Comparison of ENCODE assay signal across 9 cellular contexts in genomic region chr6:33771342-33772113, GRCh38. TPM values are rescaled to one million over a fixed set of nuclear protein-coding genes. Genes with fewer than 3 reads are reported as not detected.
DNase-seq lines count a peak whose midpoint lies in the region; ATAC-seq and TF ChIP-seq lines count a peak whose summit lies in the region.
"Had no signal": no experiment of that assay in that cellular context is flagged by ENCODE, and none has a peak within 500 bp of the region (broad histone marks: within the 10 kb centered on the region; RNA-seq: fewer than 3 reads in every experiment).

No MANE protein-coding gene starts in this region.

- peak overlapping the region in 2 of 3 donors; percentile 67 to 91 for H3K27ac Mint-ChIP-seq in CD4-positive, CD25-positive, alpha-beta regulatory T cell
- H3K27ac Mint-ChIP-seq in activated T-cell treated with anti-CD3 and anti-CD28 coated beads, Interleukin-2, amount 50 U/mL, for 72 hours: no peak overlapping the region
- H3K27ac Mint-ChIP-seq in natural killer cell: no peak overlapping the region
- no peak overlapping the region for H3K27ac Mint-ChIP-seq in stimulated activated memory B cell treated with anti-CD40 and anti-IgM and Interleukin-4, amounts not matched to agents 10 μg/mL and 1 μg/mL and 100 μg/mL, for 72 hours

- peaks cover 24% of the 10 kb centered on the region for H3K36me3 Mint-ChIP-seq in CD4-positive, CD25-positive, alpha-beta regulatory T cell
- peaks cover 3 to 6% of the 10 kb centered on the region in 2 donors for H3K36me3 Mint-ChIP-seq in activated T-cell treated with anti-CD3 and anti-CD28 coated beads, Interleukin-2, amount 50 U/mL, for 72 hours (ENCODE audit: insufficient read depth in 2 of 2)
- H3K36me3 Mint-ChIP-seq in natural killer cell: peaks cover 7% of the 10 kb centered on the region
- H3K36me3 Mint-ChIP-seq in stimulated activated memory B cell treated with anti-CD40 and anti-IgM and Interleukin-4, amounts not matched to agents 10 μg/mL and 1 μg/mL and 100 μg/mL, for 72 hours: peaks cover 43% of the 10 kb centered on the region

- H3K9ac ChIP-seq in OCI-LY1 (ENCODE audit: low read length) (no peak overlapping the region), fibroblast of lung (ENCODE audit: insufficient read depth, low read length) (peak overlapping the region; percentile 21)

- no peaks in the 10 kb centered on the region for H3K9me3 ChIP-seq in CD4-positive, CD25-positive, alpha-beta regulatory T cell (ENCODE audit: control insufficient read depth in 2 of 2, low read length in 2 of 2)
- H3K9me3 ChIP-seq in OCI-LY1 (ENCODE audit: low read length) (no peaks in the 10 kb centered on the region), fibroblast of lung (ENCODE audit: control insufficient read depth, insufficient read depth, low read depth, low read length) (no peaks in the 10 kb centered on the region)

- H3K4me2 ChIP-seq in OCI-LY1 (ENCODE audit: low read length): no peak overlapping the region
- peak overlapping the region; percentile 45 for H3K4me2 ChIP-seq in fibroblast of lung (ENCODE audit: extremely low read depth, insufficient read depth, low read length)

- H3K9me2 ChIP-seq in OCI-LY1 (ENCODE audit: low read depth, low read length): no peaks in the 10 kb centered on the region

- intact Hi-C loops in natural killer cell (cut with micrococcal nuclease): loop anchor here (1.0 to 2.0 kb wide), 2 partner anchors 256 to 383 kb away; no protein-coding TSS in a partner anchor

- peaks cover 10% of the 10 kb centered on the region for H3K4me1 ChIP-seq in CD4-positive, CD25-positive, alpha-beta regulatory T cell (ENCODE audit: control insufficient read depth, insufficient read depth, low read length, poor library complexity, severe bottlenecking)
- no peaks in the 10 kb centered on the region for H3K4me1 ChIP-seq in OCI-LY1 (ENCODE audit: insufficient read depth, low read length, severe bottlenecking)
- H3K4me1 ChIP-seq in fibroblast of lung (ENCODE audit: control insufficient read depth, extremely low read depth, insufficient read depth, low read length): peaks cover 35% of the 10 kb centered on the region

- H3K27me3 Mint-ChIP-seq in CD4-positive, CD25-positive, alpha-beta regulatory T cell: no peaks in the 10 kb centered on the region
- H3K27me3 Mint-ChIP-seq in activated T-cell treated with anti-CD3 and anti-CD28 coated beads, Interleukin-2, amount 50 U/mL, for 72 hours (ENCODE audit: low read depth): no peaks in the 10 kb centered on the region
- peaks cover 6 to 9% of the 10 kb centered on the region in 2 donors for H3K27me3 Mint-ChIP-seq in natural killer cell (ENCODE audit: low read depth in 2 of 2)
- peaks cover 26% of the 10 kb centered on the region for H3K27me3 Mint-ChIP-seq in stimulated activated memory B cell treated with anti-CD40 and anti-IgM and Interleukin-4, amounts not matched to agents 10 μg/mL and 1 μg/mL and 100 μg/mL, for 72 hours

- H3K79me2 ChIP-seq in OCI-LY1 (ENCODE audit: insufficient read depth, low read length): no peaks in the 10 kb centered on the region
- no peaks in the 10 kb centered on the region for H3K79me2 ChIP-seq in fibroblast of lung (ENCODE audit: control insufficient read depth, insufficient read depth, low read length)

- peaks cover 33% of the 10 kb centered on the region for H3K36me3 ChIP-seq in CD4-positive, CD25-positive, alpha-beta regulatory T cell (ENCODE audit: control insufficient read depth, insufficient read depth, low read length)
- peaks cover 43% of the 10 kb centered on the region for H3K36me3 ChIP-seq in OCI-LY1 (ENCODE audit: insufficient read depth, low read length)
- H3K36me3 ChIP-seq in fibroblast of lung (ENCODE audit: control insufficient read depth, insufficient read depth, low read length): peaks cover 21% of the 10 kb centered on the region

- H3F3A ChIP-seq in OCI-LY1 (ENCODE audit: insufficient read depth, low read length): no peaks in the 10 kb centered on the region

- no peak overlapping the region for H3K27ac ChIP-seq in CD4-positive, CD25-positive, alpha-beta regulatory T cell (ENCODE audit: insufficient read depth, low read length, poor library complexity, severe bottlenecking)
- H3K27ac ChIP-seq in OCI-LY1 (ENCODE audit: low read depth, low read length, poor library complexity, severe bottlenecking) (no peak overlapping the region), fibroblast of lung (ENCODE audit: insufficient read depth, low read length) (peak overlapping the region; percentile 82)

- TF ChIP-seq CTCF in OCI-LY1 (IDR thresholded peaks at IDR 0.05; ENCODE audit: low read length) (peak; percentile 79), fibroblast of lung (conservative IDR thresholded peaks at IDR 0.05 in 1 of 2, IDR thresholded peaks at IDR 0.05 in 1 of 2; ENCODE audit: low read depth in 1 of 2, low read length in 2 of 2) (peak; percentile 52 to 78), natural killer cell (IDR thresholded peaks at IDR 0.05) (peak; percentile 88)

- H3K4me3 ChIP-seq in CD4-positive, CD25-positive, alpha-beta regulatory T cell (ENCODE audit: low read depth, low read length): no peak overlapping the region
- H3K4me3 ChIP-seq in OCI-LY1 (ENCODE audit: low read depth, low read length, poor library complexity, severe bottlenecking): no peak overlapping the region
- peak overlapping the region in 1 of 4 experiments; percentile 28 for H3K4me3 ChIP-seq in fibroblast of lung (replicated peaks in 1 of 4; ENCODE audit: control extremely low read depth in 1 of 4, insufficient read depth in 1 of 4, low read depth in 3 of 4, low read length in 4 of 4)

- no peak overlapping the region for H3K4me3 Mint-ChIP-seq in CD4-positive, CD25-positive, alpha-beta regulatory T cell
- no peak overlapping the region for H3K4me3 Mint-ChIP-seq in activated T-cell treated with anti-CD3 and anti-CD28 coated beads, Interleukin-2, amount 50 U/mL, for 72 hours
- H3K4me3 Mint-ChIP-seq in natural killer cell: no peak overlapping the region
- H3K4me3 Mint-ChIP-seq in stimulated activated memory B cell treated with anti-CD40 and anti-IgM and Interleukin-4, amounts not matched to agents 10 μg/mL and 1 μg/mL and 100 μg/mL, for 72 hours: no peak overlapping the region

- no peaks in the 10 kb centered on the region for H3K27me3 ChIP-seq in CD4-positive, CD25-positive, alpha-beta regulatory T cell (ENCODE audit: control insufficient read depth, insufficient read depth, low read length)
- H3K27me3 ChIP-seq in OCI-LY1 (ENCODE audit: insufficient read depth, low read length) (no peaks in the 10 kb centered on the region), fibroblast of lung (ENCODE audit: control insufficient read depth, insufficient read depth, low read length) (no peaks in the 10 kb centered on the region)

- H3K9me3 Mint-ChIP-seq in CD4-positive, CD25-positive, alpha-beta regulatory T cell: no peaks in the 10 kb centered on the region
- H3K9me3 Mint-ChIP-seq in activated T-cell treated with anti-CD3 and anti-CD28 coated beads, Interleukin-2, amount 50 U/mL, for 72 hours: no peaks in the 10 kb centered on the region
- no peaks in the 10 kb centered on the region for H3K9me3 Mint-ChIP-seq in natural killer cell
- H3K9me3 Mint-ChIP-seq in stimulated activated memory B cell treated with anti-CD40 and anti-IgM and Interleukin-4, amounts not matched to agents 10 μg/mL and 1 μg/mL and 100 μg/mL, for 72 hours: no peaks in the 10 kb centered on the region

- H2AFZ ChIP-seq in OCI-LY1 (ENCODE audit: low read length) (no peak overlapping the region), fibroblast of lung (ENCODE audit: low read length) (no peak overlapping the region)

- DNase-seq in CD4-positive, CD25-positive, alpha-beta regulatory T cell: peak; percentile 36 to 72 (median 62)
- peak; percentile 60 to 75 for DNase-seq in activated T-cell treated with anti-CD3 and anti-CD28 coated beads, Interleukin-2, amount 50 U/mL, for 72 hours
- DNase-seq in fibroblast of lung (ENCODE audit: low read depth in 2 of 2) (peak; percentile 86 to 93), natural killer cell (peak; percentile 64)

- H4K20me1 ChIP-seq in OCI-LY1 (ENCODE audit: insufficient read depth, low read length) (no peaks in the 10 kb centered on the region), fibroblast of lung (ENCODE audit: control insufficient read depth, extremely low read depth, insufficient read depth, low read length) (no peaks in the 10 kb centered on the region)

- peaks cover 0 to 22% (median 13%) of the 10 kb centered on the region in 4 donors for H3K4me1 Mint-ChIP-seq in CD4-positive, CD25-positive, alpha-beta regulatory T cell
- peaks cover 15% of the 10 kb centered on the region for H3K4me1 Mint-ChIP-seq in activated T-cell treated with anti-CD3 and anti-CD28 coated beads, Interleukin-2, amount 50 U/mL, for 72 hours (ENCODE audit: low read depth)
- peaks cover 5 to 6% of the 10 kb centered on the region in 2 donors for H3K4me1 Mint-ChIP-seq in natural killer cell
- H3K4me1 Mint-ChIP-seq in stimulated activated memory B cell treated with anti-CD40 and anti-IgM and Interleukin-4, amounts not matched to agents 10 μg/mL and 1 μg/mL and 100 μg/mL, for 72 hours: peaks cover 22% of the 10 kb centered on the region

- peak; percentile 62 to 73 for ATAC-seq in CD4-positive, CD25-positive, alpha-beta regulatory T cell (ENCODE audit: low read depth in 2 of 2)
- peak; percentile 57 for ATAC-seq in HG02759 (IDR thresholded peaks at IDR 0.05; ENCODE audit: unreplicated experiment)
- ATAC-seq in activated T-cell treated with anti-CD3 and anti-CD28 coated beads, Interleukin-2, amount 50 U/mL, for 72 hours (replicated peaks in 1 of 2): peak; percentile 65 to 68
- peak; percentile 78 to 87 (median 82) for ATAC-seq in natural killer cell
- ATAC-seq in stimulated activated memory B cell treated with anti-CD40 and anti-IgM and Interleukin-4, amounts not matched to agents 10 μg/mL and 1 μg/mL and 100 μg/mL, for 72 hours: peak; percentile 84
- no peak for ATAC-seq in HG03342 (IDR thresholded peaks at IDR 0.05; ENCODE audit: unreplicated experiment)

RNA-seq across cellular contexts. Expression of gene LEMD2, which starts 17.4 kb away (rescaled TPM):
- 102 TPM for total RNA-seq in CD4-positive, CD25-positive, alpha-beta regulatory T cell
- polyA plus RNA-seq in CD4-positive, CD25-positive, alpha-beta regulatory T cell: 10 to 100 TPM; 25.7 to 36.4 (median 31.7) TPM
- total RNA-seq in activated T-cell treated with anti-CD3 and anti-CD28 coated beads, Interleukin-2, amount 50 U/mL, for 72 hours: 10 to 100 TPM; 76.4 to 93.8 TPM
- total RNA-seq in fibroblast of lung (51.9 and 61.9 TPM in 2 replicates), natural killer cell (100 to 1,000 TPM; 109 to 133 (median 121) TPM)
- polyA plus RNA-seq in fibroblast of lung: 23.6 and 25.7 TPM in 2 replicates
- 30.3 and 32.5 TPM in 2 replicates for polyA plus RNA-seq in fibroblast of lung (2012)
- 61.3 and 93.7 TPM in 2 replicates for polyA minus RNA-seq in fibroblast of lung (ENCODE audit: low replicate concordance)

RNA-seq across cellular contexts. Expression of gene IP6K3, which starts 24.8 kb away (rescaled TPM):
- total RNA-seq in CD4-positive, CD25-positive, alpha-beta regulatory T cell: not detected
- not detected for polyA plus RNA-seq in CD4-positive, CD25-positive, alpha-beta regulatory T cell
- not detected for total RNA-seq in activated T-cell treated with anti-CD3 and anti-CD28 coated beads, Interleukin-2, amount 50 U/mL, for 72 hours
- total RNA-seq in fibroblast of lung (1.8 and 5.4 TPM in 2 replicates), natural killer cell (not detected)
- 0.46 and 0.84 TPM in 2 replicates for polyA plus RNA-seq in fibroblast of lung
- polyA plus RNA-seq in fibroblast of lung (2012): 0.71 and 0.89 TPM in 2 replicates
- not detected in 2 replicates for polyA minus RNA-seq in fibroblast of lung (ENCODE audit: low replicate concordance)
- total RNA-seq: T-helper 1 cell treated with Interleukin-12 subunit alpha and Interleukin-12 subunit beta and Interleukin-4 antibody, amounts not matched to agents 30 ng/mL and 1 ng/mL, for 36 hours had no signal

RNA-seq across cellular contexts. Expression of gene MLN, which starts 32.3 kb away (rescaled TPM):
- not detected for total RNA-seq in CD4-positive, CD25-positive, alpha-beta regulatory T cell
- polyA plus RNA-seq in CD4-positive, CD25-positive, alpha-beta regulatory T cell: not detected
- total RNA-seq in activated T-cell treated with anti-CD3 and anti-CD28 coated beads, Interleukin-2, amount 50 U/mL, for 72 hours: not detected
- total RNA-seq in fibroblast of lung (not detected in 2 replicates), natural killer cell (not detected)
- polyA plus RNA-seq in fibroblast of lung: not detected in 2 replicates
- polyA plus RNA-seq in fibroblast of lung (2012): not detected in 2 replicates
- polyA minus RNA-seq in fibroblast of lung (ENCODE audit: low replicate concordance): not detected in 2 replicates
- total RNA-seq: T-helper 1 cell treated with Interleukin-12 subunit alpha and Interleukin-12 subunit beta and Interleukin-4 antibody, amounts not matched to agents 30 ng/mL and 1 ng/mL, for 36 hours had no signal

Comparison
In these comparisons a context has a peak if more than half of its experiments do, and no peak if none do; other contexts are left out.
1. H3K27ac Mint-ChIP-seq: peak in CD4-positive, CD25-positive, alpha-beta regulatory T cell (2 of 3); none in activated T-cell treated with anti-CD3 and anti-CD28 coated beads, Interleukin-2, amount 50 U/mL, for 72 hours (single experiment), natural killer cell (0 of 2) and stimulated activated memory B cell treated with anti-CD40 and anti-IgM and Interleukin-4, amounts not matched to agents 10 μg/mL and 1 μg/mL and 100 μg/mL, for 72 hours (single experiment).
2. Peak in every context shown above with its lines, with median percentiles within 50 percentile points of each other: DNase-seq and CTCF ChIP-seq.